ENCODE assay signal across 8 cellular contexts in genomic region chr7:23594879-23595604, GRCh38. TPM values are rescaled to one million over a fixed set of nuclear protein-coding genes. Genes with fewer than 3 reads are reported as not detected.
DNase-seq lines count a peak whose midpoint lies in the region; ATAC-seq and TF ChIP-seq lines count a peak whose summit lies in the region.

No MANE protein-coding gene starts in this region.

- H3K36me3 ChIP-seq in osteoblast (ENCODE audit: insufficient read depth, low read length), result no peaks in the 10 kb centered on the region

- H3K4me3 ChIP-seq in fibroblast of mammary gland (ENCODE audit: control insufficient read depth, low read depth, low read length) (no peak overlapping the region), osteoblast (ENCODE audit: insufficient read depth, low read length) (no peak overlapping the region)

- no peak overlapping the region for H3K4me2 ChIP-seq in osteoblast (ENCODE audit: insufficient read depth, low read length)

- H4K20me1 ChIP-seq in osteoblast (ENCODE audit: insufficient read depth, low read length), result no peaks in the 10 kb centered on the region

- no peaks in the 10 kb centered on the region for H3K9me3 ChIP-seq in osteoblast (ENCODE audit: low read depth, low read length)

- H2AFZ ChIP-seq in osteoblast (ENCODE audit: low read length), result no peak overlapping the region

- H3K27ac ChIP-seq in osteoblast (ENCODE audit: low read depth, low read length), result no peak overlapping the region

- H3K27me3 ChIP-seq in osteoblast (ENCODE audit: insufficient read depth, low read length), result no peaks in the 10 kb centered on the region

- H3K79me2 ChIP-seq in osteoblast (ENCODE audit: insufficient read depth, low read length), result no peaks in the 10 kb centered on the region

- H3K4me1 ChIP-seq in osteoblast (ENCODE audit: insufficient read depth, low read length), result peaks cover 7% of the 10 kb centered on the region

- ATAC-seq in GM18511 (IDR thresholded peaks at IDR 0.05; ENCODE audit: unreplicated experiment) (peak; percentile 72), GM21786 (IDR thresholded peaks at IDR 0.05; ENCODE audit: unreplicated experiment) (peak; percentile 77)

- DNase-seq in M059J (ENCODE audit: low read depth), result peak; percentile 77
- DNase-seq in fibroblast of mammary gland (ENCODE audit: low read depth), result peak; percentile 24
- DNase-seq in ecto neural progenitor cell (ENCODE audit: low spot score), result no peak
- DNase-seq in DMS 273 (lab: John Stamatoyannopoulos, UW; ENCODE audit: unreplicated experiment), result no peak
- no peak for DNase-seq in DMS153 treated with DMSO at 0.1 percent for 48 hours (lab: John Stamatoyannopoulos, UW; ENCODE audit: unreplicated experiment)
- no peak for DNase-seq in osteoblast (ENCODE audit: insufficient read length, low spot score, missing footprints)

- TF ChIP-seq CTCF in fibroblast of mammary gland (conservative IDR thresholded peaks at IDR 0.05; ENCODE audit: control insufficient read depth, insufficient read depth, low read depth, low read length) (no peak), osteoblast (IDR thresholded peaks at IDR 0.05; ENCODE audit: extremely low read depth, low read depth, low read length) (no peak)

RNA-seq across cellular contexts. Expression of gene CCDC126, which starts 2.1 kb away (rescaled TPM):
- total RNA-seq in M059J (2014; rRNA removed; shearing (Covaris generic)), result 10.3 and 11.3 TPM in 2 replicates
- total RNA-seq in osteoblast, result 12.3 and 13.8 TPM in 2 replicates

Comparison
In these comparisons a context has a peak if more than half of its experiments do, and no peak if none do; other contexts are left out.
1. DNase-seq: peak in M059J (single experiment) and fibroblast of mammary gland (single experiment); none in ecto neural progenitor cell (single experiment), DMS 273 (single experiment), DMS153 treated with DMSO at 0.1 percent for 48 hours (single experiment) and osteoblast (single experiment).